Comparison of ENCODE assay signal across 9 cellular contexts in genomic region chr6:118186676-118187567, GRCh38.
A peak's percentile ranks its signal among the peaks of the same experiment; 100 is the strongest.
DNase-seq lines count a peak whose midpoint lies in the region; ATAC-seq, FAIRE-seq and TF ChIP-seq lines count a peak whose summit lies in the region.
"Had no signal": no experiment of that assay in that cellular context is flagged by ENCODE, and none has a peak within 500 bp of the region (broad histone marks: within the 10 kb centered on the region; RNA-seq: fewer than 3 reads in every experiment).

No MANE protein-coding gene starts in this region.

- peak; percentile 79 for FAIRE-seq in GM12892 (lab: Jason Lieb, UNC)
- no peak for FAIRE-seq in urothelium cell line (lab: Jason Lieb, UNC)

- H3K4me3 ChIP-seq in fibroblast of the aortic adventitia (ENCODE audit: low read depth, low read length) = no peak overlapping the region
- H3K4me3 ChIP-seq in ovary = no peak overlapping the region

- TF ChIP-seq POLR2A in GM12892 (IDR thresholded peaks at IDR 0.05; ENCODE audit: low read depth, low read length) (no peak), ovary (IDR thresholded peaks at IDR 0.05) (no peak)

- H3K4me1 ChIP-seq in ovary (ENCODE audit: insufficient read depth) = no peaks in the 10 kb centered on the region

- no peaks in the 10 kb centered on the region for H3K36me3 ChIP-seq in ovary

- no peak for TF ChIP-seq EP300 in ovary (IDR thresholded peaks at IDR 0.05)

- DNase-seq in GM12892 (ENCODE audit: insufficient read length) (no peak), fibroblast of the aortic adventitia (ENCODE audit: low read depth) (peak; percentile 28), ovary (no peak), SKM-1 (lab: John Stamatoyannopoulos, UW; ENCODE audit: unreplicated experiment) (no peak), urothelium cell line (ENCODE audit: low spot score) (no peak), NCI-H2196 treated with DMSO at 0.1 percent for 48 hours (lab: John Stamatoyannopoulos, UW; ENCODE audit: unreplicated experiment) (no peak)
- DNase-seq: erythroblast had no signal

- 0 to 10% (median 6%) methylated on average over 1 of the region's 1 CpG for WGBS in ovary, 3 donors

- no peak for TF ChIP-seq CTCF in fibroblast of the aortic adventitia (IDR thresholded peaks at IDR 0.05; ENCODE audit: insufficient read depth, low read length)
- no peak for TF ChIP-seq CTCF in ovary (IDR thresholded peaks at IDR 0.05)

- H3K27me3 ChIP-seq in ovary = no peaks in the 10 kb centered on the region

- intact Hi-C loops in ovary (cut with DNase I) = no loop called here

- no peaks in the 10 kb centered on the region for H3K9me3 ChIP-seq in ovary

- no peak overlapping the region for H3K27ac ChIP-seq in ovary

- ATAC-seq in GM19463 (IDR thresholded peaks at IDR 0.05; ENCODE audit: unreplicated experiment) (peak; percentile 56), HG03354 (IDR thresholded peaks at IDR 0.05; ENCODE audit: poor library complexity, severe bottlenecking, unreplicated experiment) (peak; percentile 66)
